12 cellular contexts compared by ENCODE assay signal in genomic region chr1:94081566-94082344, GRCh38. TPM values are rescaled to one million over a fixed set of nuclear protein-coding genes. Genes with fewer than 3 reads are reported as not detected.
A peak's percentile ranks its signal among the peaks of the same experiment; 100 is the strongest.
DNase-seq lines count a peak whose midpoint lies in the region; ATAC-seq lines count a peak whose summit lies in the region.
"Had no signal": no experiment of that assay in that cellular context is flagged by ENCODE, and none has a peak within 500 bp of the region (broad histone marks: within the 10 kb centered on the region; RNA-seq: fewer than 3 reads in every experiment).

No MANE protein-coding gene starts in this region.

- ATAC-seq in GM21619 (IDR thresholded peaks at IDR 0.05; ENCODE audit: unreplicated experiment) (no peak), GM19023 (IDR thresholded peaks at IDR 0.05; ENCODE audit: unreplicated experiment) (no peak)

- DNase-seq in EH (ENCODE audit: low read depth) = peak; percentile 89
- DNase-seq in NCI-H69 (lab: John Stamatoyannopoulos, UW) = peak; percentile 28
- DNase-seq in dermis blood vessel endothelial cell = peak; percentile 57
- peak; percentile 91 for DNase-seq in renal cortical epithelial cell (ENCODE audit: low read depth)
- DNase-seq in NCI-H748 treated with DMSO at 0.1 percent for 48 hours (lab: John Stamatoyannopoulos, UW) = no peak
- DNase-seq in activated CD4-positive, alpha-beta T cell treated with anti-CD3 and anti-CD28 coated beads, Interleukin-2, amount 50 U/mL, for 48 hours = no peak
- DNase-seq: aorta, GF-D8, NCI-H345 had no signal

RNA-seq across cellular contexts. Expression of gene ABCA4, which starts 39.2 kb away (rescaled TPM):
- total RNA-seq in dermis blood vessel endothelial cell (113 and 177 TPM in 2 replicates), renal cortical epithelial cell (0.52 and 1.3 TPM in 2 replicates)
- total RNA-seq: HT-29 had no signal

Comparison
In these comparisons a context has a peak if more than half of its experiments do, and no peak if none do; other contexts are left out.
1. DNase-seq: peak in EH (single experiment), NCI-H69 (single experiment), dermis blood vessel endothelial cell (single experiment) and renal cortical epithelial cell (single experiment); none in NCI-H748 treated with DMSO at 0.1 percent for 48 hours (single experiment) and activated CD4-positive, alpha-beta T cell treated with anti-CD3 and anti-CD28 coated beads, Interleukin-2, amount 50 U/mL, for 48 hours (0 of 2).
2. RNA of gene ABCA4, which starts 39.2 kb away (total RNA-seq): 113 to 177 TPM in dermis blood vessel endothelial cell; 0.52 to 1.3 TPM in renal cortical epithelial cell; every median in the first group is over 10 times any median in the second.